25 cellular contexts compared by ENCODE assay signal in the genomic region with DNA sequence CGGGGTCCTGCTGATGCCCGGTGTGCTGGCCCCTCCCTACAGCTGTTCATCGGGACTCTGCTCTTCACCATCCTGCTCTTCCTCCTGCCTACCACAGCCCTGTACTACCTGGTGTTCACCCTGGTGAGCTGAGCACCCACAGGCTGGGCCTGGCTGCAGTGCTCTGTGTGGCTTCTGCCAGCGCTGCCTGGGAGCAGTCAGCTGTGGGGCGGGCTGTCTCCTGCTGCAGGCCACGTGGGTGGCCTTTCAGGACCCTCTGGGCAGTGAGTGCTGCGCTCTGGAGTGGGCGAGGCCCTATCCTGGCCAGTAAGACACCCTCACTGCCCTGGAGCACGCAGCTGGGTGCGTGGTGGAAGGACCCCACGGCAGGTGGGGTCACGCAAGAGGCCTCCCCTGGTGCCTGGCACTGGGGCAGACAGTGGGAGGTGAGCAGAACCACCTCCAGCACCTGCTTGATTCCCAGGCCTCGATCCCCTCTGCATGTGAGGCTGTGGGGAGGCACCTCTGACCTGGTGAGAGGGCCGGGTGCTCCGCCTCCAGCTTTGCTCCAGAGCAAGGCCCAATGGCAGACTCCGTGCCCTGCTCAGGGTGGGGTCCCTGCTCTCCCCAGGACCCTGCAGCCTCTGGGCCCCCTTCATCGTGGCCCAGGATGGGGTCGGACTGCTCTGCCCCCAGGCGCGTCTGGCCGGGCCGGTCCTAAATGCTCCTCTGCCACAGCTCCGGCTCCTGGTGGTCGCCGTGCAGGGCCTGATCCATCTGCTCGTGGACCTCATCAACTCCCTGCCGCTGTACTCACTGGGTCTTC. TPM values are rescaled to one million over a fixed set of nuclear protein-coding genes. Genes with fewer than 3 reads are reported as not detected.
"Had no signal": no experiment of that assay in that cellular context is flagged by ENCODE, and none has a peak within 500 bp of the region (broad histone marks: within the 10 kb centered on the region; RNA-seq: fewer than 3 reads in every experiment).

No MANE protein-coding gene starts in this region.

- ATAC-seq: activated CD8-positive, alpha-beta T cell treated with anti-CD3 and anti-CD28 coated beads, Interleukin-2, amount 10 ng/mL, durations not matched to agents 7 days and 5 days; effector memory CD8-positive, alpha-beta T cell; heart right ventricle; left ventricle myocardium superior; psoas muscle; right cardiac atrium had no signal

- H3K9me3 ChIP-seq: esophagus squamous epithelium, heart right ventricle, psoas muscle, tibial nerve had no signal

- DNase-seq: activated CD4-positive, alpha-beta T cell treated with anti-CD3 and anti-CD28 coated beads, Interleukin-2, amount 10 ng/mL, durations not matched to agents 24 days and 14 days; activated CD4-positive, CD25-positive, alpha-beta regulatory T cell; activated CD8-positive, alpha-beta T cell treated with anti-CD3 and anti-CD28 coated beads, Interleukin-2, amount 10 ng/mL, durations not matched to agents 7 days and 5 days; activated naive CD4-positive, alpha-beta T cell treated with Interleukin-2 at 50 U/mL for 16 hours; activated naive CD8-positive, alpha-beta T cell treated with anti-CD3 and anti-CD28 coated beads, Interleukin-2, amount 10 ng/mL, durations not matched to agents 7 days and 5 days; activated T-cell treated with anti-CD3 and anti-CD28 coated beads, Interleukin-2, amount 50 U/mL, for 24 hours; amygdala; effector memory CD8-positive, alpha-beta T cell; esophagus squamous epithelium; heart right ventricle; immature natural killer cell; kidney glomerular epithelial cell; left ventricle myocardium superior; psoas muscle; stimulated activated CD4-positive, alpha-beta T cell treated with anti-CD3 and anti-CD28 coated beads, Interleukin-15, amount 100 ng/mL, for 24 hours; stimulated activated CD4-positive, alpha-beta T cell treated with anti-CD3 and anti-CD28 coated beads, Interleukin-2, amount 100 ng/mL, for 48 hours; T1000 had no signal

- H3K27ac ChIP-seq: esophagus squamous epithelium, heart right ventricle, psoas muscle, skin epidermis, tibial nerve had no signal

- H3K4me3 ChIP-seq: esophagus squamous epithelium, heart right ventricle, psoas muscle, skin epidermis, tibial nerve had no signal

- H3K27me3 ChIP-seq: heart right ventricle, tibial nerve had no signal

RNA-seq across cellular contexts. Expression of a gene that starts 20.1 kb away (rescaled TPM):
- total RNA-seq: activated CD4-positive, alpha-beta T cell treated with anti-CD3 and anti-CD28 coated beads, Interleukin-2, amount 10 ng/mL, durations not matched to agents 24 days and 14 days; activated CD8-positive, alpha-beta T cell treated with anti-CD3 and anti-CD28 coated beads, Interleukin-2, amount 10 ng/mL, durations not matched to agents 7 days and 5 days; activated naive CD8-positive, alpha-beta T cell treated with anti-CD3 and anti-CD28 coated beads, Interleukin-2, amount 10 ng/mL, durations not matched to agents 7 days and 5 days; activated T-helper 2 cell treated with anti-CD3 and anti-CD28 coated beads, Interferon-gamma antibody, Interleukin-2, Interleukin-4, amounts not matched to agents 10 μg/mL and 5 μg/mL and 100 μg/mL, durations not matched to agents 14 hours and 24 hours and 36 hours; cardiac septum; dermis microvascular lymphatic vessel endothelial cell; esophagus squamous epithelium; heart right ventricle; left ventricle myocardium superior; osteocyte; psoas muscle; right cardiac atrium; T-helper 1 cell treated with Interleukin-12 subunit alpha and Interleukin-12 subunit beta and Interleukin-4 antibody, amounts not matched to agents 30 ng/mL and 1 ng/mL, for 36 hours; tibial nerve had no signal
